ENCODE assay signal across 8 cellular contexts in genomic region chr12:113184900-113185179, GRCh38. TPM values are rescaled to one million over a fixed set of nuclear protein-coding genes. Genes with fewer than 3 reads are reported as not detected.
A peak's percentile ranks its signal among the peaks of the same experiment; 100 is the strongest.
DNase-seq lines count a peak whose midpoint lies in the region; ATAC-seq, FAIRE-seq and TF ChIP-seq lines count a peak whose summit lies in the region.

No MANE protein-coding gene starts in this region.

- peak overlapping the region; percentile 76 for H3K27ac ChIP-seq in OCI-LY1 (ENCODE audit: low read depth, low read length, poor library complexity, severe bottlenecking)

- TF ChIP-seq CTCF in OCI-LY1 (IDR thresholded peaks at IDR 0.05; ENCODE audit: low read length) (no peak), epithelial cell of esophagus (IDR thresholded peaks at IDR 0.05; ENCODE audit: insufficient read depth, low read depth, low read length, missing control alignments) (no peak), mucosa of descending colon (IDR thresholded peaks at IDR 0.05) (no peak)

- H3K4me3 ChIP-seq in OCI-LY1 (ENCODE audit: low read depth, low read length, poor library complexity, severe bottlenecking) (peak overlapping the region; percentile 88), epithelial cell of esophagus (ENCODE audit: low read length) (peak overlapping the region; percentile 86), mucosa of descending colon (peak overlapping the region; percentile 78)

- DNase-seq in COR-L47 (lab: John Stamatoyannopoulos, UW): peak; percentile 66
- DNase-seq in HTR-8/SVneo (ENCODE audit: insufficient read length, low spot score): peak; percentile 90
- peak; percentile 71 for DNase-seq in activated T-cell treated with anti-CD3 and anti-CD28 coated beads for 1 hour (ENCODE audit: low read depth)
- DNase-seq in epithelial cell of esophagus (ENCODE audit: low read depth): peak; percentile 90
- peak; percentile 90 to 93 (median 91) for DNase-seq in mucosa of descending colon
- DNase-seq in stimulated activated CD8-positive, alpha-beta memory T cell treated with anti-CD3 and anti-CD28 coated beads, Interleukin-4, amount 100 ng/mL, for 1 hour (ENCODE audit: low read depth in 2 of 2, low spot score in 1 of 2): peak; percentile 68 to 72

- H3K9me3 ChIP-seq in OCI-LY1 (ENCODE audit: low read length): no peaks in the 10 kb centered on the region
- no peaks in the 10 kb centered on the region for H3K9me3 ChIP-seq in mucosa of descending colon

- no peak overlapping the region for H2AFZ ChIP-seq in OCI-LY1 (ENCODE audit: low read length)

- H4K20me1 ChIP-seq in OCI-LY1 (ENCODE audit: insufficient read depth, low read length): no peaks in the 10 kb centered on the region

- peak; percentile 68 for ATAC-seq in GM21360 (IDR thresholded peaks at IDR 0.05; ENCODE audit: unreplicated experiment)
- peak; percentile 91 for ATAC-seq in mucosa of descending colon

- peak overlapping the region; percentile 82 for H3K9ac ChIP-seq in OCI-LY1 (ENCODE audit: low read length)

- H3K9me2 ChIP-seq in OCI-LY1 (ENCODE audit: low read depth, low read length): no peaks in the 10 kb centered on the region

- H3K36me3 ChIP-seq in OCI-LY1 (ENCODE audit: insufficient read depth, low read length): peaks cover 57% of the 10 kb centered on the region
- no peaks in the 10 kb centered on the region for H3K36me3 ChIP-seq in mucosa of descending colon (ENCODE audit: low read depth)

- no peak for FAIRE-seq in HTR-8/SVneo (lab: Jason Lieb, UNC)

- peak overlapping the region; percentile 74 for H3K4me2 ChIP-seq in OCI-LY1 (ENCODE audit: low read length)

- no peaks in the 10 kb centered on the region for H3F3A ChIP-seq in OCI-LY1 (ENCODE audit: insufficient read depth, low read length)

- no peaks in the 10 kb centered on the region for H3K27me3 ChIP-seq in OCI-LY1 (ENCODE audit: insufficient read depth, low read length)

- H3K4me1 ChIP-seq in OCI-LY1 (ENCODE audit: insufficient read depth, low read length, severe bottlenecking) (peaks cover 46% of the 10 kb centered on the region), mucosa of descending colon (ENCODE audit: low read depth) (peaks cover 19% of the 10 kb centered on the region)

- peaks cover 44% of the 10 kb centered on the region for H3K79me2 ChIP-seq in OCI-LY1 (ENCODE audit: insufficient read depth, low read length)

- intact Hi-C loops in mucosa of descending colon (cut with DNase I, micrococcal nuclease): no loop called here

RNA-seq across cellular contexts. Expression of gene DDX54, which starts 0.4 kb away (rescaled TPM):
- 10 to 100 TPM; 46.4 to 60.6 (median 53.2) TPM for total RNA-seq in mucosa of descending colon

RNA-seq across cellular contexts. Expression of gene RITA1, which starts 0.7 kb away (rescaled TPM):
- total RNA-seq in mucosa of descending colon: 10 to 100 TPM; 13.0 to 17.0 (median 14.9) TPM

RNA-seq across cellular contexts. Expression of gene CFAP73, which starts 35.3 kb away (rescaled TPM):
- total RNA-seq in mucosa of descending colon: under 1 TPM in 1 of 3 donors, not detected in 2; 0.34 TPM

RNA-seq across cellular contexts. Expression of gene TPCN1, which starts 36.4 kb away (rescaled TPM):
- 100 to 1,000 TPM in 1 of 3 donors, 10 to 100 TPM in 2; 89.9 to 133 (median 91.3) TPM for total RNA-seq in mucosa of descending colon

RNA-seq across cellular contexts. Expression of gene RASAL1, which starts 49.3 kb away (rescaled TPM):
- total RNA-seq in mucosa of descending colon: 1 to 10 TPM; 3.3 to 7.9 (median 6.5) TPM

Comparison
In these comparisons a context has a peak if more than half of its experiments do, and no peak if none do; other contexts are left out.
1. Peak in every context shown above with its lines: DNase-seq, ATAC-seq, H3K4me3 ChIP-seq and H3K27ac ChIP-seq.